8 cellular contexts compared by ENCODE assay signal in the genomic region with DNA sequence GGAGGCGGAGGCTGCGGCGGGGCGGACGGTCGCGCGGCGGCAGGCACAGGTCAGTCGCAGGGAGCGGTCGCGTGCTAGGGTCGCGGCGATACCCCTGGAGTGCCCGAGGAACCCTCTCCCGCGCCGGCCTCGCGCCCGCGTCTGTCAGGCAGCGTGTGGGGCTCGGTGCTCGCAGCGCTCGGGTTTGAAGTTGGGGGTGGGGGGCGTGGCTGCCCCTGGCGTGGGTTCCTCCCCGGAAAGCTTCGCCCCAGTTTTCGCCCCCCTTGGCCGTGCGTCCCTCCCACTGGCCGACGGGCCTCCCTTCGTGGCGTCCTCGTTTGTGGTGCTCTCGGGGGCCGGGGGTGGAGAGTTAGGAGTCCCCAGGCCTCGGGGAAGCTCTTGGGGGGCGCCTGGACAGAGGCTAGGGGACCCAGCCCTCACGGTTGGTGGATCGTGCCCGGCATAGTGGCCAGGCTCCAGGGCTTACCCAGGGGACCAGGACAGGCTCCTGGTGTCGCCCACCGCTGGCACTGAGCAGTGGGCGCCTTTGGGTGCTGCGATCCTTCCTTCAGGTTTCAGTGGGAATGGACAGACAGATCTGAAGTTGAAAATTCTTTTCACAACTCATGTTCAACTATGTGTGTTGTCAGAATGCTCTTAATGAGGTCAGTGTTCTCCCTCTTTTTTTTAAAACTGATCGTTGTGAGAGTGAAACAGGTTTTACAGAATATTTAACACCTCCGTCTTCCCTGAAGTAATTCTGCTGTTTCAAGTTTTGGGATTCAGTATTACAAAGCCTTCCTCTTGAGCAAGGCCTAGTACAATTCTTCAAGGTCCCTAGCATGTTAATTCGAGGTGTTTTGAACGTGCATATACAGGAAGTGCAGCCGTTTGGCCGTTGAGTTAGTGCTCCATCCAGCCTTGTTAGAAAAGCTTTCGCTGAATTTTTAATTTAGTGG. TPM values are rescaled to one million over a fixed set of nuclear protein-coding genes. Genes with fewer than 3 reads are reported as not detected.
DNase-seq lines count a peak whose midpoint lies in the region; FAIRE-seq and TF ChIP-seq lines count a peak whose summit lies in the region.

No MANE protein-coding gene starts in this region.

- peak; percentile 94 for FAIRE-seq in GM19239 (lab: Jason Lieb, UNC)
- FAIRE-seq in D721Med (lab: Jason Lieb, UNC): no peak

- H3K9ac ChIP-seq in duodenal mucosa (ENCODE audit: low read depth in 1 of 2, low read length in 2 of 2): peak overlapping the region; percentile 90 to 95

- peak; percentile 41 for DNase-seq in CMK (ENCODE audit: low read depth)
- DNase-seq in GM19239 (ENCODE audit: insufficient read length, low spot score): peak; percentile 44
- DNase-seq in HuH-7.5 (ENCODE audit: low spot score): peak; percentile 38
- DNase-seq in activated CD4-positive, CD25-positive, alpha-beta regulatory T cell treated with anti-CD3 and anti-CD28 coated beads, Interleukin-2, amount 50 U/mL, for 16 hours (ENCODE audit: low read depth, low spot score): peak; percentile 20
- peak; percentile 21 for DNase-seq in myocyte (ENCODE audit: low read depth)
- DNase-seq in substantia nigra (lab: John Stamatoyannopoulos, UW): peak in 20 of 49 donors; percentile 11 to 80 (median 50)
- no peak for DNase-seq in D721Med (ENCODE audit: insufficient read length, low spot score)

- peaks cover 6 to 8% of the 10 kb centered on the region in 2 donors for H3K4me1 ChIP-seq in duodenal mucosa (ENCODE audit: control insufficient read depth in 1 of 2, insufficient read depth in 2 of 2, low read length in 2 of 2)

- H3K27ac ChIP-seq in duodenal mucosa (ENCODE audit: low read depth, low read length): peak overlapping the region; percentile 81
- H3K27ac ChIP-seq in substantia nigra (ENCODE audit: low read depth, low read length, poor library complexity, severe bottlenecking): peak overlapping the region; percentile 82

- H3K4me3 ChIP-seq in duodenal mucosa (ENCODE audit: low read depth in 1 of 2, low read length in 2 of 2): peak overlapping the region; percentile 89 to 91

- no peak for TF ChIP-seq CTCF in D721Med (IDR thresholded peaks at IDR 0.05; ENCODE audit: insufficient read depth, missing control alignments)

- no peaks in the 10 kb centered on the region for H3K9me3 ChIP-seq in duodenal mucosa (ENCODE audit: control insufficient read depth in 1 of 2, low read length in 2 of 2)

- no peaks in the 10 kb centered on the region for H3K27me3 ChIP-seq in duodenal mucosa (ENCODE audit: control insufficient read depth in 1 of 2, insufficient read depth in 2 of 2, low read length in 2 of 2)

- peaks cover 0 to 5% of the 10 kb centered on the region in 2 donors for H3K36me3 ChIP-seq in duodenal mucosa (ENCODE audit: control insufficient read depth in 1 of 2, insufficient read depth in 2 of 2, low read length in 2 of 2)

RNA-seq across cellular contexts. Expression of a gene that starts 0.6 kb away (rescaled TPM):
- total RNA-seq in myocyte: 73.8 and 83.5 TPM in 2 replicates
- 39.3 TPM for polyA plus RNA-seq in myocyte (2012)
